Comparison of ENCODE assay signal across 14 cellular contexts in genomic region chr1:232988572-232989040, GRCh38. TPM values are rescaled to one million over a fixed set of nuclear protein-coding genes. Genes with fewer than 3 reads are reported as not detected.
A peak's percentile ranks its signal among the peaks of the same experiment; 100 is the strongest.
DNase-seq lines count a peak whose midpoint lies in the region; FAIRE-seq and TF ChIP-seq lines count a peak whose summit lies in the region.
"Had no signal": no experiment of that assay in that cellular context is flagged by ENCODE, and none has a peak within 500 bp of the region (broad histone marks: within the 10 kb centered on the region; RNA-seq: fewer than 3 reads in every experiment).

No MANE protein-coding gene starts in this region.

- DNase-seq in D721Med (ENCODE audit: insufficient read length, low spot score) (peak; percentile 57), LHCN-M2 (ENCODE audit: low read depth) (peak; percentile 47), adipocyte (ENCODE audit: low read depth) (peak; percentile 59), kidney tubule cell (ENCODE audit: low spot score) (peak; percentile 63), NCI-H1694 (lab: John Stamatoyannopoulos, UW) (no peak), MM.1S (no peak), ascending aorta (ENCODE audit: low spot score in 2 of 2) (no peak)
- DNase-seq in activated CD4-positive, alpha-beta T cell treated with anti-CD3 and anti-CD28 coated beads for 48 hours = no peak
- DNase-seq: activated CD4-positive, alpha-beta memory T cell treated with anti-CD3 and anti-CD28 coated beads, Interleukin-2, amount 10 ng/mL, durations not matched to agents 7 days and 5 days; activated naive CD4-positive, alpha-beta T cell treated with anti-CD3 and anti-CD28 coated beads, Interleukin-2, amount 10 ng/mL, durations not matched to agents 7 days and 5 days; hippocampal formation; NCI-H1048; stomach had no signal

- H3K36me3 ChIP-seq in adipocyte (ENCODE audit: control insufficient read depth, insufficient read depth, low read length, severe bottlenecking) (peaks cover 22% of the 10 kb centered on the region), MM.1S (replicated peaks; ENCODE audit: insufficient read depth, low read length) (no peaks in the 10 kb centered on the region), ascending aorta (peaks cover 0 to 1% of the 10 kb centered on the region in 2 donors)

- no peaks in the 10 kb centered on the region for H4K20me1 ChIP-seq in MM.1S (ENCODE audit: insufficient read depth, low read length)
- H4K20me1 ChIP-seq: BLaER1 had no signal

- H3K4me1 ChIP-seq in adipocyte (ENCODE audit: control insufficient read depth, insufficient read depth, low read length) = no peaks in the 10 kb centered on the region
- no peaks in the 10 kb centered on the region for H3K4me1 ChIP-seq in MM.1S (ENCODE audit: low read length)
- H3K4me1 ChIP-seq in ascending aorta = no peaks in the 10 kb centered on the region
- H3K4me1 ChIP-seq: BLaER1, stomach had no signal

- H3K4me2 ChIP-seq in MM.1S (ENCODE audit: low read depth, low read length) = no peak overlapping the region
- H3K4me2 ChIP-seq: BLaER1 had no signal

- no peaks in the 10 kb centered on the region for H3K79me2 ChIP-seq in MM.1S (ENCODE audit: low read length)

- H3K9me3 ChIP-seq in adipocyte (ENCODE audit: control insufficient read depth, low read length) = peaks cover 5% of the 10 kb centered on the region
- H3K9me3 ChIP-seq in MM.1S (replicated peaks; ENCODE audit: insufficient read depth, low read length) = no peaks in the 10 kb centered on the region
- no peaks in the 10 kb centered on the region for H3K9me3 ChIP-seq in ascending aorta

- no peak overlapping the region for H2AFZ ChIP-seq in MM.1S (ENCODE audit: low read length)

- H3K4me3 ChIP-seq in adipocyte (ENCODE audit: low read length) (no peak overlapping the region), MM.1S (ENCODE audit: low read length) (no peak overlapping the region), ascending aorta (no peak overlapping the region)
- H3K4me3 ChIP-seq: BLaER1, stomach had no signal

- FAIRE-seq in D721Med (lab: Jason Lieb, UNC) = peak; percentile 73

- no peak overlapping the region for H3K9ac ChIP-seq in adipocyte (ENCODE audit: low read length)
- no peak overlapping the region for H3K9ac ChIP-seq in MM.1S (ENCODE audit: low read length)
- H3K9ac ChIP-seq: BLaER1 had no signal

- H3K27me3 ChIP-seq in adipocyte (replicated peaks; ENCODE audit: control insufficient read depth, insufficient read depth, low read length) (no peaks in the 10 kb centered on the region), MM.1S (replicated peaks; ENCODE audit: insufficient read depth, low read length) (no peaks in the 10 kb centered on the region), ascending aorta (no peaks in the 10 kb centered on the region)
- H3K27me3 ChIP-seq: BLaER1, stomach had no signal

- intact Hi-C loops in ascending aorta (cut with DNase I) = no loop called here

- H3K27ac ChIP-seq in MM.1S (ENCODE audit: low read length) = no peak overlapping the region
- H3K27ac ChIP-seq in ascending aorta = no peak overlapping the region
- H3K27ac ChIP-seq: BLaER1, stomach had no signal

- no peaks in the 10 kb centered on the region for H3F3A ChIP-seq in MM.1S (ENCODE audit: insufficient read depth, low read length)

- TF ChIP-seq CTCF in D721Med (IDR thresholded peaks at IDR 0.05; ENCODE audit: insufficient read depth, missing control alignments) (no peak), MM.1S (IDR thresholded peaks at IDR 0.05; ENCODE audit: low read length) (no peak), ascending aorta (IDR thresholded peaks at IDR 0.05) (no peak)

- no peaks in the 10 kb centered on the region for H3K9me2 ChIP-seq in MM.1S (replicated peaks; ENCODE audit: insufficient read depth, low read length)

RNA-seq across cellular contexts. Expression of gene NTPCR, which starts 38.2 kb away (rescaled TPM):
- 35.5 and 38.1 TPM in 2 replicates for total RNA-seq in LHCN-M2 (2014; rRNA removed)
- polyA plus RNA-seq in LHCN-M2 (2012) = 56.6 TPM
- 41.6 TPM for total RNA-seq in ascending aorta

Comparison
In these comparisons a context has a peak if more than half of its experiments do, and no peak if none do; other contexts are left out.
1. DNase-seq: peak in D721Med (single experiment), LHCN-M2 (single experiment), adipocyte (single experiment) and kidney tubule cell (single experiment); none in NCI-H1694 (single experiment), MM.1S (single experiment), ascending aorta (0 of 2) and activated CD4-positive, alpha-beta T cell treated with anti-CD3 and anti-CD28 coated beads for 48 hours (single experiment).